Comparison of ENCODE assay signal across 8 cellular contexts in the genomic region with DNA sequence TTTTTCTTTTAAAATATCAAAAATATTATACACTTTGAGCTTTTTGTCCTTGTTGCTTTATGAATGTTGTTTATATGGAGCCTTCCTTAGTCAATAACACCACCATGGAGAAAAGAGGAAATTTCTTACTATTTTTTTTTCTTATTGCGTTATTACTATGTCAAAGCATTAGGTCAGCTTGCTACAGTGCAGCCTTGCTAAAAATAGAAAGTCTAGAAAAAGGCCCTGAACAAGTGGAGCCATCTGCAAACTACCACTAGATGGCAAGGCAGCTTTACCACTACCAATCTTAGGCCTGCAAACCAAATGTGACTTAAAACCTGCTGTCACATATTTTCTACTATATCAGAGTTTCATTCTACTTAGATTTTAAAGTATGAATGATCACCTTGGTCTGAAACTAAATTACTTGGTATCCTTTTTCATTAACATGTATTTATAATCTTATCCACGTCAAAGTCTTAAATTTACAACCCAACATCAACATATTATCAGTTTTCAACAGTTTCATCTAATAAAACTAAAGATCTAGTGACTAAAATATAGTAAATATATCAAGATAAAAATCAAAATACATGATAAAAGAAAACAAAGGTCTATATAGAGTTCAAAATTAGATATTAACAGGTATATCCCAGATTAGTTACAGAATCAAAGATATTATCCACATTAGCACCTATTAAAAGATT.
DNase-seq lines count a peak whose midpoint lies in the region; ATAC-seq and TF ChIP-seq lines count a peak whose summit lies in the region.

No MANE protein-coding gene starts in this region.

- H3K27ac ChIP-seq in coronary artery: peak overlapping the region in 1 of 2 donors; percentile 70
- H3K27ac ChIP-seq in right lobe of liver: peak overlapping the region in 2 of 3 donors; percentile 42 to 52
- H3K27ac ChIP-seq in tibial nerve: peak overlapping the region; percentile 41 to 78 (median 66)

- H3K4me1 ChIP-seq in right lobe of liver: peaks cover 0 to 10% (median 3%) of the 10 kb centered on the region in 4 donors
- H3K4me1 ChIP-seq in tibial nerve: peaks cover 0 to 29% (median 5%) of the 10 kb centered on the region in 4 donors

- TF ChIP-seq CTCF in coronary artery (IDR thresholded peaks at IDR 0.05) (peak; percentile 70), right lobe of liver (IDR thresholded peaks at IDR 0.05) (peak; percentile 83 to 93 (median 90)), tibial nerve (IDR thresholded peaks at IDR 0.05) (peak; percentile 83 to 91 (median 87))

- 12% methylated on average over 2 of the region's 2 CpGs for WGBS in right lobe of liver (ENCODE audit: insufficient coverage, low coverage, low lambda C conversion rate, missing lambda C conversion rate)
- WGBS in tibial nerve, 2 donors: 18 to 24% methylated on average over 2 of the region's 2 CpGs

- no peak for TF ChIP-seq POLR2A in right lobe of liver (IDR thresholded peaks at IDR 0.05)
- TF ChIP-seq POLR2A in tibial nerve (IDR thresholded peaks at IDR 0.05): no peak

- H3K36me3 ChIP-seq in right lobe of liver (no peaks in the 10 kb centered on the region), tibial nerve (no peaks in the 10 kb centered on the region)

- ATAC-seq in GM18861 (IDR thresholded peaks at IDR 0.05; ENCODE audit: unreplicated experiment) (peak; percentile 98), HG02973 (IDR thresholded peaks at IDR 0.05; ENCODE audit: unreplicated experiment) (peak; percentile 99), right lobe of liver (peak; percentile 99 to 100 (median 99))

- peak; percentile 84 to 86 for TF ChIP-seq EP300 in tibial nerve (IDR thresholded peaks at IDR 0.05)

- DNase-seq in COLO668 (lab: John Stamatoyannopoulos, UW; ENCODE audit: unreplicated experiment) (peak; percentile 6), NCI-H1436 treated with DMSO at 0.1 percent for 48 hours (lab: John Stamatoyannopoulos, UW) (peak; percentile 77), SW480 (ENCODE audit: low spot score) (peak; percentile 81), coronary artery (ENCODE audit: low spot score) (peak; percentile 75), right lobe of liver (peak in 1 of 3 donors; percentile 59), tibial nerve (ENCODE audit: low spot score in 2 of 2) (peak; percentile 33 to 70)

- H3K4me3 ChIP-seq in coronary artery (no peak overlapping the region), right lobe of liver (no peak overlapping the region), tibial nerve (no peak overlapping the region)

- intact Hi-C loops in right lobe of liver (cut with DNase I): no loop called here

- H3K27me3 ChIP-seq in right lobe of liver (no peaks in the 10 kb centered on the region), tibial nerve (no peaks in the 10 kb centered on the region)

- no peaks in the 10 kb centered on the region for H3K9me3 ChIP-seq in right lobe of liver
- no peaks in the 10 kb centered on the region for H3K9me3 ChIP-seq in tibial nerve
